Comparison of ENCODE assay signal across 1 cellular context in genomic region chr12:6262635-6263034, GRCh38.
A peak's percentile ranks its signal among the peaks of the same experiment; 100 is the strongest.
TF ChIP-seq lines count a peak whose summit lies in the region.

No MANE protein-coding gene starts in this region.

TF ChIP-seq in K562, 482 proteins besides CTCF, POLR2A, EP300 and RAD21 (continued from another document):
- TF ChIP-seq CREB3L1 (IDR thresholded peaks at IDR 0.05; ENCODE audit: borderline replicate concordance, low read depth), result no peak
- no peak for TF ChIP-seq KAT7 (CRISPR knock-in tag; IDR thresholded peaks at IDR 0.05; ENCODE audit: borderline replicate concordance)
- peak; percentile 51 for TF ChIP-seq CBFA2T2 (conservative IDR thresholded peaks at IDR 0.05)
- TF ChIP-seq E4F1 (CRISPR knock-in tag; IDR thresholded peaks at IDR 0.05; ENCODE audit: borderline replicate concordance), result no peak
- no peak for TF ChIP-seq ZNF395 (CRISPR knock-in tag; IDR thresholded peaks at IDR 0.05)
- TF ChIP-seq ZNF785 (CRISPR knock-in tag; IDR thresholded peaks at IDR 0.05), result no peak
- TF ChIP-seq ZNF3 (CRISPR knock-in tag; IDR thresholded peaks at IDR 0.05), result no peak
- peak; percentile 72 for TF ChIP-seq TCF3 (CRISPR knock-in tag; IDR thresholded peaks at IDR 0.05)
- TF ChIP-seq MTA2 (IDR thresholded peaks at IDR 0.05; ENCODE audit: low read depth), result 0 out of 2 replicates have a peak, but pooled peaks have one; percentile 10
- no peak for TF ChIP-seq PHB2 (IDR thresholded peaks at IDR 0.05; ENCODE audit: low read depth)
- TF ChIP-seq ZNF780A (CRISPR knock-in tag; IDR thresholded peaks at IDR 0.05), result no peak
- TF ChIP-seq CBFA2T3 (IDR thresholded peaks at IDR 0.05), result peak; percentile 73
- no peak for TF ChIP-seq ZNF140 (CRISPR knock-in tag; IDR thresholded peaks at IDR 0.05)
- no peak for TF ChIP-seq HDAC2 (IDR thresholded peaks at IDR 0.05)
- TF ChIP-seq NCOR1 (IDR thresholded peaks at IDR 0.05), result no peak
- peak; percentile 37; the same call in 1 of the 2 replicates for TF ChIP-seq ARID1B (IDR thresholded peaks at IDR 0.05)
- TF ChIP-seq PCBP2 (IDR thresholded peaks at IDR 0.05; ENCODE audit: low read depth, low read length, poor library complexity, severe bottlenecking), result no peak
- no peak for TF ChIP-seq SIN3B (IDR thresholded peaks at IDR 0.05; ENCODE audit: low read depth)
- 0 out of 2 replicates have a peak, but pooled peaks have one; percentile 31 for TF ChIP-seq POLR2AphosphoS5 (IDR thresholded peaks at IDR 0.05; ENCODE audit: control insufficient read depth, insufficient read depth, low read depth, low read length)
TF ChIP-seq in K562: peak in this region for 9.
